In the genomic region with DNA sequence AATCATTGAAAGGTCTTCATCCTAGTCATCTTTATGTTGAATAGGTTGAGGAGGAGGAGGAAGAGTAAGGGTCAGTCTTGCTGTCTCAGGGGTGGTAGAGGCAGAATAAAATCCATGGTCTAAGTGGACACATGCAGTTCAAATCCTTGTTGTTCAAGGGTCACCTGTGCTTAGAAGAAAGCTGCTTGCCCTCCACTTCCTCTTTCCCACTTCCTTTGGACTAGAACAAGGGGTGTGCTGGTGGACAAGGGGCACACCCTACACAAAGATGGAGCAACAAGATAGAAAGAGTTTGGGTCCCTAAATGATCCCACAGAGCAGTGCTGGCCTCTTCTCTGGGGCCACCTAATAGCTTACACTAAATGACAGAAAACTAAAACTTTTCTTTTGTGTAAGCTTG, we compare ENCODE assay signal across 24 cellular contexts. TPM values are rescaled to one million over a fixed set of nuclear protein-coding genes. Genes with fewer than 3 reads are reported as not detected.
DNase-seq lines count a peak whose midpoint lies in the region; ATAC-seq, FAIRE-seq and TF ChIP-seq lines count a peak whose summit lies in the region.
"Had no signal": no experiment of that assay in that cellular context is flagged by ENCODE, and none has a peak within 500 bp of the region (broad histone marks: within the 10 kb centered on the region; RNA-seq: fewer than 3 reads in every experiment).

No MANE protein-coding gene starts in this region.

- POLR2A ChIA-PET in PC-3 (lab: Charles Lee; ENCODE audit: unreplicated experiment), result no interaction called here

- intact Hi-C loops in PC-3 (cut with micrococcal nuclease), result loop anchor here (5.0 kb wide), 2 partner anchors 32 to 67 kb away; no protein-coding TSS in a partner anchor

- no peak overlapping the region for H2AFZ ChIP-seq in PC-3 (ENCODE audit: low read length)
- H2AFZ ChIP-seq in hepatocyte, result no peak overlapping the region

- BruUV-seq in PC-3 (replicated peaks; lab: Mats Ljungman, UMichigan), result no TSS peak

- no peak for ATAC-seq in PC-3

- no peaks in the 10 kb centered on the region for H3K9me3 ChIP-seq in PC-3 (ENCODE audit: low read length)
- H3K9me3 ChIP-seq in hepatocyte (ENCODE audit: low read depth), result no peaks in the 10 kb centered on the region
- H3K9me3 ChIP-seq: BE2C, SJSA1 had no signal

- H3K36me3 ChIP-seq in PC-3 (ENCODE audit: low read depth, low read length) (no peaks in the 10 kb centered on the region), hepatocyte (replicated peaks; ENCODE audit: insufficient read depth, low read depth) (no peaks in the 10 kb centered on the region)
- H3K36me3 ChIP-seq: BE2C, SJSA1 had no signal

- TF ChIP-seq CTCF in C4-2B (conservative IDR thresholded peaks at IDR 0.05) (no peak), PC-3 (conservative IDR thresholded peaks at IDR 0.05; ENCODE audit: low read depth, low read length) (no peak), hepatocyte (IDR thresholded peaks at IDR 0.05; ENCODE audit: poor library complexity) (no peak)

- no peak overlapping the region for H3K9ac ChIP-seq in PC-3 (ENCODE audit: low read length)

- H3K27me3 ChIP-seq in PC-3 (ENCODE audit: low read length), result no peaks in the 10 kb centered on the region
- no peaks in the 10 kb centered on the region for H3K27me3 ChIP-seq in hepatocyte
- H3K27me3 ChIP-seq: BE2C, SJSA1 had no signal

- H3K4me3 ChIP-seq in PC-3 (ENCODE audit: low read length) (no peak overlapping the region), hepatocyte (no peak overlapping the region)
- H3K4me3 ChIP-seq: SJSA1 had no signal

- no peaks in the 10 kb centered on the region for H3F3A ChIP-seq in PC-3 (ENCODE audit: low read length, unreplicated experiment)

- FAIRE-seq in GM12891 (lab: Jason Lieb, UNC), result no peak
- FAIRE-seq: GM18507 had no signal

- H3K79me2 ChIP-seq in PC-3 (ENCODE audit: low read length) (no peaks in the 10 kb centered on the region), hepatocyte (no peaks in the 10 kb centered on the region)

- CTCF ChIA-PET in PC-3 (lab: Charles Lee), result no interaction called here

- H3K4me1 ChIP-seq in PC-3 (ENCODE audit: insufficient read depth, low read length) (no peaks in the 10 kb centered on the region), hepatocyte (ENCODE audit: insufficient read depth) (peaks cover 6% of the 10 kb centered on the region)
- H3K4me1 ChIP-seq: BE2C, SJSA1 had no signal

- H3K4me2 ChIP-seq in PC-3 (ENCODE audit: low read length) (no peak overlapping the region), hepatocyte (no peak overlapping the region)

- DNase-seq in GM12891 (ENCODE audit: insufficient read length, low spot score) (no peak), PC-3 (no peak), hepatocyte (ENCODE audit: low spot score) (no peak), superior temporal gyrus (ENCODE audit: extremely low spot score) (no peak), midbrain (lab: John Stamatoyannopoulos, UW) (no peak), Ammon's horn (ENCODE audit: low spot score) (no peak)
- DNase-seq: BE2C, Calu3, DMS153, DND-41, Karpas-422, NCI-H2029, NCI-H446 treated with DMSO at 0.1 percent for 48 hours, NCI-H526, NCI-H82, Right ventricle myocardium superior, RPMI8226, T-helper 1 cell had no signal

- no peaks in the 10 kb centered on the region for H4K20me1 ChIP-seq in PC-3 (ENCODE audit: low read length)
- H4K20me1 ChIP-seq in hepatocyte (ENCODE audit: insufficient read depth, poor library complexity, severe bottlenecking), result no peaks in the 10 kb centered on the region

- H3K27ac ChIP-seq in C4-2B (peak overlapping the region; percentile 45; the same call in 1 of the 2 replicates), PC-3 (ENCODE audit: low read length) (peak overlapping the region; percentile 34), hepatocyte (peak overlapping the region; percentile 36)
- H3K27ac ChIP-seq: HL-60, SJSA1 had no signal

- no peak for TF ChIP-seq POLR2A in GM12891 (IDR thresholded peaks at IDR 0.05; ENCODE audit: low read depth, low read length)

- H3K9me2 ChIP-seq in PC-3 (replicated peaks; ENCODE audit: low read length), result no peaks in the 10 kb centered on the region
- no peaks in the 10 kb centered on the region for H3K9me2 ChIP-seq in hepatocyte (replicated peaks; ENCODE audit: insufficient read depth)

TF ChIP-seq in GM12891, 5 proteins besides CTCF, POLR2A, EP300 and RAD21:
- no peak for TF ChIP-seq TAF1 (IDR thresholded peaks at IDR 0.05; ENCODE audit: low read depth, low read length)
- peak; percentile 68 for TF ChIP-seq SPI1 (IDR thresholded peaks at IDR 0.05; ENCODE audit: low read depth, low read length)

RNA-seq across cellular contexts. Expression of a gene that starts 47.9 kb away (rescaled TPM):
- polyA plus RNA-seq in GM12891 (2012; ENCODE audit: low read depth, missing spikeins), result not detected
- 0.18 TPM in 1 of 2 replicates, not detected in the other for total RNA-seq in PC-3 (2014; rRNA removed)
- 0.52 and 1.00 TPM in 2 replicates for total RNA-seq in hepatocyte
- 0.30 and 0.81 TPM in 2 replicates for polyA plus RNA-seq in hepatocyte
- total RNA-seq: A673, Calu3, SJSA1 had no signal
- polyA plus RNA-seq: IgD-negative memory B cell had no signal

RNA-seq across cellular contexts. Expression of a gene that starts 54.4 kb away (rescaled TPM):
- 3.9 TPM for polyA plus RNA-seq in GM12891 (2012; ENCODE audit: low read depth, missing spikeins)
- 5.6 and 12.7 TPM in 2 replicates for total RNA-seq in PC-3 (2014; rRNA removed)
- 22.4 and 23.9 TPM in 2 replicates for total RNA-seq in hepatocyte
- 10.0 and 10.9 TPM in 2 replicates for polyA plus RNA-seq in hepatocyte
